In genomic region chr5:55699041-55699688, GRCh38 we compare ENCODE assay signal across 20 cellular contexts.
DNase-seq lines count a peak whose midpoint lies in the region; ATAC-seq, FAIRE-seq and TF ChIP-seq lines count a peak whose summit lies in the region.
"Had no signal": no experiment of that assay in that cellular context is flagged by ENCODE, and none has a peak within 500 bp of the region (broad histone marks: within the 10 kb centered on the region; RNA-seq: fewer than 3 reads in every experiment).

No MANE protein-coding gene starts in this region.

- FAIRE-seq in islet of Langerhans (lab: Jason Lieb, UNC) = peak; percentile 69
- FAIRE-seq: HepG2 had no signal

- TF ChIP-seq CTCF in GM13976 (IDR thresholded peaks at IDR 0.05; ENCODE audit: borderline replicate concordance, control extremely low read depth, extremely low read depth, insufficient read depth, missing control alignments) (no peak), GM20000 (IDR thresholded peaks at IDR 0.05; ENCODE audit: extremely low read depth, missing control alignments) (no peak)

- peak; percentile 24 for DNase-seq in GM13976 (ENCODE audit: low spot score)
- DNase-seq in GM20000 (ENCODE audit: low spot score) = peak; percentile 34
- DNase-seq in NCI-H2171 treated with DMSO at 0.1 percent for 48 hours (lab: John Stamatoyannopoulos, UW) = no peak
- DNase-seq: activated CD4-positive, alpha-beta T cell treated with anti-CD3 and anti-CD28 coated beads, Interleukin-2, amount 10 ng/mL, durations not matched to agents 24 days and 14 days; activated CD8-positive, alpha-beta memory T cell treated with anti-CD3 and anti-CD28 coated beads, Interleukin-2, amount 50 U/mL, for 4 hours; activated naive CD4-positive, alpha-beta T cell treated with anti-CD3 and anti-CD28 coated beads, Interleukin-2, amount 50 U/mL, for 16 hours; CD8-positive, alpha-beta T cell; DMS79; effector memory CD8-positive, alpha-beta T cell; GOT3; NCI-H2029 treated with DMSO at 0.1 percent for 48 hours; occipital lobe; stimulated activated naive CD8-positive, alpha-beta T cell treated with anti-CD3 and anti-CD28 coated beads, Interleukin-15, amount 100 ng/mL, for 72 hours; SW 1271; upper lobe of right lung had no signal

- in situ Hi-C loops in GM13976 (cut with MboI; ENCODE audit: low sequenced_read_pairs, unreplicated experiment) = loop anchor here (25.0 kb wide), 2 partner anchors 362 to 512 kb away; no protein-coding TSS in a partner anchor

- ATAC-seq in HG03342 (IDR thresholded peaks at IDR 0.05; ENCODE audit: unreplicated experiment) = peak; percentile 42
- no peak for ATAC-seq in HG03439 (IDR thresholded peaks at IDR 0.05; ENCODE audit: unreplicated experiment)
- ATAC-seq in HG03108 (IDR thresholded peaks at IDR 0.05; ENCODE audit: unreplicated experiment) = no peak
- ATAC-seq: CD8-positive, alpha-beta T cell; effector memory CD8-positive, alpha-beta T cell; HepG2; stimulated activated naive CD8-positive, alpha-beta T cell treated with anti-CD3 and anti-CD28 coated beads, Interleukin-15, amount 100 ng/mL, for 72 hours; upper lobe of right lung had no signal
